8 cellular contexts compared by ENCODE assay signal in genomic region chrX:130166503-130166777, GRCh38. TPM values are rescaled to one million over a fixed set of nuclear protein-coding genes. Genes with fewer than 3 reads are reported as not detected.
DNase-seq lines count a peak whose midpoint lies in the region; ATAC-seq and TF ChIP-seq lines count a peak whose summit lies in the region.

No MANE protein-coding gene starts in this region.

- DNase-seq in GM12865 (ENCODE audit: low read depth): no peak
- no peak for DNase-seq in T-helper 17 cell
- DNase-seq in fibroblast of the aortic adventitia (ENCODE audit: low read depth): no peak
- DNase-seq in retinal pigment epithelial cell (ENCODE audit: low read depth): no peak
- no peak for DNase-seq in sciatic nerve (ENCODE audit: low spot score)

- ATAC-seq in T-helper 17 cell: no peak
- no peak for ATAC-seq in HG03175 (IDR thresholded peaks at IDR 0.05; ENCODE audit: unreplicated experiment)
- ATAC-seq in sciatic nerve: no peak
- no peak for ATAC-seq in GM19397 (IDR thresholded peaks at IDR 0.05; ENCODE audit: unreplicated experiment)
- ATAC-seq in GM21717 (IDR thresholded peaks at IDR 0.05; ENCODE audit: unreplicated experiment): no peak

- no peaks in the 10 kb centered on the region for H3K36me3 Mint-ChIP-seq in T-helper 17 cell (ENCODE audit: low read depth)

- intact Hi-C loops in sciatic nerve (cut with DNase I): no loop called here

- H3K4me3 Mint-ChIP-seq in T-helper 17 cell: peak overlapping the region; percentile 94

- peak overlapping the region; percentile 73 for H3K4me3 ChIP-seq in GM12865 (ENCODE audit: low read depth, low read length)
- H3K4me3 ChIP-seq in fibroblast of the aortic adventitia (ENCODE audit: low read depth, low read length): peak overlapping the region; percentile 78
- peak overlapping the region; percentile 78 for H3K4me3 ChIP-seq in retinal pigment epithelial cell (ENCODE audit: low read length)

- H3K27ac Mint-ChIP-seq in T-helper 17 cell: peak overlapping the region; percentile 84

- peaks cover 17% of the 10 kb centered on the region for H3K4me1 Mint-ChIP-seq in T-helper 17 cell

- H3K27me3 Mint-ChIP-seq in T-helper 17 cell: no peaks in the 10 kb centered on the region

- H3K9me3 ChIP-seq in T-helper 17 cell (ENCODE audit: control insufficient read depth, low read length, poor library complexity, severe bottlenecking): no peaks in the 10 kb centered on the region

- no peak for TF ChIP-seq CTCF in GM12865 (IDR thresholded peaks at IDR 0.05; ENCODE audit: insufficient read depth, low read depth, low read length, missing control alignments)
- no peak for TF ChIP-seq CTCF in fibroblast of the aortic adventitia (IDR thresholded peaks at IDR 0.05; ENCODE audit: insufficient read depth, low read length)
- TF ChIP-seq CTCF in retinal pigment epithelial cell (conservative IDR thresholded peaks at IDR 0.05; ENCODE audit: low read depth, low read length): no peak

RNA-seq across cellular contexts. Expression of gene AIFM1, which starts 0.8 kb away (rescaled TPM):
- total RNA-seq in T-helper 17 cell: 10 to 100 TPM; 14.7 to 14.8 TPM
- 18.1 and 20.9 TPM in 2 replicates for total RNA-seq in fibroblast of the aortic adventitia (ENCODE audit: low replicate concordance)
- total RNA-seq in sciatic nerve: 15.7 TPM

RNA-seq across cellular contexts. Expression of gene RAB33A, which starts 5.3 kb away (rescaled TPM):
- 1 to 10 TPM; 2.2 to 5.0 TPM for total RNA-seq in T-helper 17 cell
- total RNA-seq in fibroblast of the aortic adventitia (ENCODE audit: low replicate concordance): 3.0 TPM in 1 of 2 replicates, not detected in the other
- not detected for total RNA-seq in sciatic nerve

RNA-seq across cellular contexts. Expression of gene ELF4, which starts 56.1 kb away (rescaled TPM):
- total RNA-seq in T-helper 17 cell (10 to 100 TPM; 28.4 to 34.6 TPM), fibroblast of the aortic adventitia (ENCODE audit: low replicate concordance) (9.6 and 16.6 TPM in 2 replicates), sciatic nerve (15.3 TPM)
